ENCODE assay signal across 8 cellular contexts in genomic region chr22:44331881-44332714, GRCh38. TPM values are rescaled to one million over a fixed set of nuclear protein-coding genes. Genes with fewer than 3 reads are reported as not detected.
DNase-seq lines count a peak whose midpoint lies in the region; ATAC-seq and TF ChIP-seq lines count a peak whose summit lies in the region.

No MANE protein-coding gene starts in this region.

- no peak for TF ChIP-seq CTCF in BE2C (IDR thresholded peaks at IDR 0.05; ENCODE audit: low read depth, low read length)
- no peak for TF ChIP-seq CTCF in HFFc6 (IDR thresholded peaks at IDR 0.05)
- no peak for TF ChIP-seq CTCF in breast epithelium (IDR thresholded peaks at IDR 0.05)
- TF ChIP-seq CTCF in spleen (IDR thresholded peaks at IDR 0.05 in 8 of 11, conservative IDR thresholded peaks at IDR 0.05 in 3 of 11): peak in 1 of 11 experiments; percentile 18

- intact Hi-C loops in breast epithelium (cut with DNase I; ENCODE audit: low total_unique reads): no loop called here
- intact Hi-C loops in spleen (cut with DNase I; ENCODE audit: low total_unique reads): no loop called here

- ATAC-seq in naive B cell (ENCODE audit: low read depth in 2 of 2) (no peak), GM18873 (IDR thresholded peaks at IDR 0.05; ENCODE audit: low FRiP score, unreplicated experiment) (no peak)

- H3K27me3 ChIP-seq in BE2C: peaks cover 49% of the 10 kb centered on the region
- H3K27me3 ChIP-seq in breast epithelium: peaks cover 0 to 48% of the 10 kb centered on the region in 2 donors
- H3K27me3 ChIP-seq in spleen (replicated peaks in 1 of 7): peaks cover 0 to 91% (median 49%) of the 10 kb centered on the region in 7 donors

- H3K27ac Mint-ChIP-seq in HFFc6: no peak overlapping the region
- H3K27ac Mint-ChIP-seq in naive B cell: peak overlapping the region in 2 of 6 donors; percentile 59 to 70

- H3K4me1 Mint-ChIP-seq in HFFc6 (ENCODE audit: low read depth): peaks cover 5% of the 10 kb centered on the region; the same call in 1 of the 2 replicates
- peaks cover 6 to 15% (median 6%) of the 10 kb centered on the region in 3 donors for H3K4me1 Mint-ChIP-seq in naive B cell

- DNase-seq in BE2C: peak; percentile 55
- DNase-seq in HFFc6: no peak
- no peak for DNase-seq in breast epithelium (ENCODE audit: low spot score in 2 of 2)
- no peak for DNase-seq in naive B cell
- no peak for DNase-seq in spleen
- DNase-seq in activated effector memory CD4-positive, alpha-beta T cell treated with anti-CD3 and anti-CD28 coated beads, Interleukin-2, amount 50 U/mL, for 16 hours: no peak
- no peak for DNase-seq in islet precursor cell

- H3K36me3 Mint-ChIP-seq in HFFc6 (ENCODE audit: low read depth) (no peaks in the 10 kb centered on the region), naive B cell (no peaks in the 10 kb centered on the region)

- no peak overlapping the region; the same call in 1 of the 2 replicates for H3K4me3 ChIP-seq in BE2C (ENCODE audit: low read depth, low read length)
- H3K4me3 ChIP-seq in breast epithelium: peak overlapping the region; percentile 22 to 67 (median 30)
- peak overlapping the region in 2 of 8 donors; percentile 12 to 24 for H3K4me3 ChIP-seq in spleen

- H3K36me3 ChIP-seq in BE2C: no peaks in the 10 kb centered on the region
- H3K36me3 ChIP-seq in breast epithelium: no peaks in the 10 kb centered on the region
- no peaks in the 10 kb centered on the region for H3K36me3 ChIP-seq in spleen

- WGBS in spleen, 5 donors: 5 to 8% (median 7%) methylated on average over 32 to 55 of the region's 55 CpGs

- peaks cover 35% of the 10 kb centered on the region for H3K27me3 Mint-ChIP-seq in HFFc6 (ENCODE audit: insufficient read depth)
- peaks cover 24 to 42% (median 34%) of the 10 kb centered on the region in 3 donors for H3K27me3 Mint-ChIP-seq in naive B cell

- H3K27ac ChIP-seq in breast epithelium (no peak overlapping the region), spleen (no peak overlapping the region)

- H3K9me3 Mint-ChIP-seq in HFFc6: no peaks in the 10 kb centered on the region
- H3K9me3 Mint-ChIP-seq in naive B cell: peaks cover 0 to 1% (median 0%) of the 10 kb centered on the region in 7 donors

- H3K9me3 ChIP-seq in BE2C (no peaks in the 10 kb centered on the region), breast epithelium (no peaks in the 10 kb centered on the region), spleen (no peaks in the 10 kb centered on the region)

- H3K4me1 ChIP-seq in BE2C (peaks cover 4% of the 10 kb centered on the region; the same call in 1 of the 2 replicates), breast epithelium (no peaks in the 10 kb centered on the region), spleen (peaks cover 7 to 36% (median 22%) of the 10 kb centered on the region in 6 donors)

- H3K4me3 Mint-ChIP-seq in HFFc6 (peak overlapping the region; percentile 44), naive B cell (peak overlapping the region; percentile 24 to 85 (median 65))

- TF ChIP-seq POLR2A in breast epithelium (IDR thresholded peaks at IDR 0.05) (no peak), spleen (IDR thresholded peaks at IDR 0.05) (no peak)

RNA-seq across cellular contexts. Expression of gene SHISAL1, which starts 19.3 kb away (rescaled TPM):
- not detected for polyA plus RNA-seq in BE2C (2012; ENCODE audit: insufficient read depth, insufficient read length, low read depth)
- not detected for total RNA-seq in HFFc6 (2021; fragmentation: NEBNext Ultra II Directional; extraction: Animal tissue kit (Norgen Biotek cat#: 25700))
- 1 to 10 TPM in 1 of 3 donors, under 1 TPM in 2; 0.32 to 1.2 (median 0.33) TPM for total RNA-seq in breast epithelium
- polyA plus RNA-seq in naive B cell (ENCODE audit: low read depth in 6 of 6): not detected
- under 1 TPM; 0.11 to 0.47 (median 0.26) TPM for total RNA-seq in spleen
- polyA plus RNA-seq in spleen: under 1 TPM; 0.10 to 0.35 (median 0.15) TPM
